In the genomic region with DNA sequence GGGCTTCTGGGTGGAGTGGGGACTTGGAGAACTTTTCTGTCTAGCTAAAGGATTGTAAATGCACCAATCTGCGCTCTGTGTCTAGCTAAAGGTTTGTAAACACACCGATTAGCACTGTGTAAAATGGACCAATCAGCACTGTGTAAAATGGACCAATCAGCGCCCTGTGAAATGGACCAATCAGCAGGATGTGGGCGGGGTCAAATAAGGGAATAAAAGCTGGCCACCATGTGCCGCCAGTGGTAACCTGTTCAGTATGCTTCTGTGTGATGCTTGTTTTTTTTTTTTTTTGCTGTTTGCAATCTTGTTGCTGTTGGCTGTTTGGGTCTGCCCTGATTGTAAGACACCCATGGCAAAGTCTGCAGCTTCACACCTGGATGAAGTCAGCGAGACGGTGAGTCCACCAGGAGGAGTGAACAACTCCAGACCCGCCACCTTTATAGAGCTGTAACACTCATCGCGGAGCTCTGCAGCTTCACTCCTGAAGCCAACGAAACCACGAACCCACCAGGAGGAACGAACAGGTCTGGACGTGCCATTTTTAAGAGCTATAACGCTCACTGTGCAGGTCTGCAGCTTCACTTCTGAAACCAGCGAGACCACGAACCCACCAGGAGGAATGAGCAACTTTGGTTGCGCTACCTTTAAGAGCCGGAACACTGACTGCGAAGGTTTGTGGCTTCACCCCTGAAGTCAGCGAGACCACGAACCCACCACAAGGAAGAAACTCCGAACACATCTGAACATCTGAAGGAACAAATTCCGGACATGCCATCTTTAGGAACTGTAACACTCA, we compare ENCODE assay signal across 11 cellular contexts.
DNase-seq lines count a peak whose midpoint lies in the region; ATAC-seq and TF ChIP-seq lines count a peak whose summit lies in the region.
"Had no signal": no experiment of that assay in that cellular context is flagged by ENCODE, and none has a peak within 500 bp of the region (broad histone marks: within the 10 kb centered on the region; RNA-seq: fewer than 3 reads in every experiment).

No MANE protein-coding gene starts in this region.

- no peaks in the 10 kb centered on the region for H3K27me3 ChIP-seq in naive thymus-derived CD4-positive, alpha-beta T cell (ENCODE audit: control insufficient read depth in 2 of 2, insufficient read depth in 2 of 2, low read length in 2 of 2)
- H3K27me3 ChIP-seq in transverse colon (no peaks in the 10 kb centered on the region), lower lobe of right lung (ENCODE audit: low read depth) (no peaks in the 10 kb centered on the region)

- H3K9me3 ChIP-seq in naive thymus-derived CD4-positive, alpha-beta T cell (ENCODE audit: control insufficient read depth in 2 of 3, low read length in 3 of 3) = no peaks in the 10 kb centered on the region
- H3K9me3 ChIP-seq in transverse colon (no peaks in the 10 kb centered on the region), lower lobe of right lung (no peaks in the 10 kb centered on the region)
- H3K9me3 ChIP-seq: mucosa of descending colon had no signal

- peak overlapping the region; percentile 54 for H3K27ac ChIP-seq in naive thymus-derived CD4-positive, alpha-beta T cell (ENCODE audit: low read depth, low read length)
- H3K27ac ChIP-seq in transverse colon = no peak overlapping the region
- no peak overlapping the region for H3K27ac ChIP-seq in lower lobe of right lung

- H3K4me3 ChIP-seq in naive thymus-derived CD4-positive, alpha-beta T cell (ENCODE audit: low read length) = peak overlapping the region; percentile 64
- no peak overlapping the region for H3K4me3 ChIP-seq in transverse colon
- H3K4me3 ChIP-seq in lower lobe of right lung = no peak overlapping the region
- H3K4me3 ChIP-seq: mucosa of descending colon had no signal

- H3K27me3 Mint-ChIP-seq in naive thymus-derived CD4-positive, alpha-beta T cell = peaks cover 0 to 12% (median 0%) of the 10 kb centered on the region in 5 donors

- H3K27ac Mint-ChIP-seq in naive thymus-derived CD4-positive, alpha-beta T cell = peak overlapping the region; percentile 58 to 91 (median 88)

- no peak for TF ChIP-seq EP300 in transverse colon (IDR thresholded peaks at IDR 0.05; ENCODE audit: low read depth)

- no peaks in the 10 kb centered on the region for H3K36me3 ChIP-seq in naive thymus-derived CD4-positive, alpha-beta T cell (ENCODE audit: control insufficient read depth in 2 of 3, insufficient read depth in 3 of 3, low read length in 3 of 3)
- H3K36me3 ChIP-seq in transverse colon (no peaks in the 10 kb centered on the region), lower lobe of right lung (no peaks in the 10 kb centered on the region)

- peaks cover 6 to 18% of the 10 kb centered on the region in 2 donors for H3K4me1 ChIP-seq in naive thymus-derived CD4-positive, alpha-beta T cell (ENCODE audit: control insufficient read depth in 2 of 2, insufficient read depth in 2 of 2, low read length in 2 of 2)
- H3K4me1 ChIP-seq in transverse colon (peaks cover 0 to 10% (median 0%) of the 10 kb centered on the region in 4 donors), lower lobe of right lung (no peaks in the 10 kb centered on the region)

- in situ Hi-C loops in transverse colon (cut with MboI; ENCODE audit: low pct_ligation_motif_present in 1 of 4, low pct_unique_long_range_greater_than_20kb in 1 of 4, low sequenced_read_pairs in 3 of 4) = no loop called here

- CTCF ChIA-PET in naive thymus-derived CD4-positive, alpha-beta T cell (lab: Charles Lee) = interaction anchor here (0.9 to 2.6 kb wide), 6 partner anchors 14 to 105 kb away, joined by 3 to 13 read pairs (median 8); partner anchors contain the start of gene RASD1

- POLR2A ChIA-PET in naive thymus-derived CD4-positive, alpha-beta T cell (lab: Charles Lee) = interaction anchor here (0.8 to 2.7 kb wide), 8 partner anchors 9 to 42 kb away, joined by 3 to 16 read pairs (median 4); no protein-coding TSS in a partner anchor

- no peak for TF ChIP-seq POLR2A in transverse colon (IDR thresholded peaks at IDR 0.05)

- H3K4me1 Mint-ChIP-seq in naive thymus-derived CD4-positive, alpha-beta T cell = peaks cover 13 to 32% (median 21%) of the 10 kb centered on the region in 7 donors

- intact Hi-C loops in naive thymus-derived CD4-positive, alpha-beta T cell (cut with micrococcal nuclease) = loop anchor here in 1 of 2 donors (1.0 kb wide), 4 partner anchors 12 to 85 kb away; partner anchors contain the start of gene MED9
- intact Hi-C loops in transverse colon (cut with DNase I; ENCODE audit: low total_unique reads) (no loop called here), lower lobe of right lung (cut with DNase I) (no loop called here)

- peak overlapping the region; percentile 82 to 92 (median 89) for H3K4me3 Mint-ChIP-seq in naive thymus-derived CD4-positive, alpha-beta T cell

- ATAC-seq in naive thymus-derived CD4-positive, alpha-beta T cell = peak; percentile 88
- ATAC-seq in lower lobe of right lung = no peak
- ATAC-seq: mucosa of descending colon had no signal

- H3K36me3 Mint-ChIP-seq in naive thymus-derived CD4-positive, alpha-beta T cell = no peaks in the 10 kb centered on the region

- DNase-seq in NK-92 treated with Interleukin-12 subunit alpha and Interleukin-12 subunit beta, amount 100 ng/mL, for 24 hours (lab: John Stamatoyannopoulos, UW) = peak; percentile 61
- no peak for DNase-seq in NK-92 (lab: John Stamatoyannopoulos, UW; ENCODE audit: unreplicated experiment)
- DNase-seq in activated CD8-positive, alpha-beta memory T cell treated with anti-CD3 and anti-CD28 coated beads, Interleukin-2, amount 50 U/mL, for 4 hours = peak; percentile 54
- DNase-seq in naive thymus-derived CD4-positive, alpha-beta T cell = peak; percentile 24 to 85 (median 78)
- DNase-seq in transverse colon = peak; percentile 42
- no peak for DNase-seq in lower lobe of right lung
- DNase-seq in NOMO-1 treated with dmso at 0.1 percent for 144 hours (lab: John Stamatoyannopoulos, UW; ENCODE audit: unreplicated experiment) = no peak
- DNase-seq in pons (ENCODE audit: low spot score) = no peak
- DNase-seq: IMR-90, SIG-M5 had no signal

- no peak for TF ChIP-seq CTCF in transverse colon (IDR thresholded peaks at IDR 0.05)
- no peak for TF ChIP-seq CTCF in lower lobe of right lung (IDR thresholded peaks at IDR 0.05)

- 20 to 79% methylated on average over 1 to 24 of the region's 24 CpGs for WGBS in transverse colon (ENCODE audit: low coverage in 1 of 2), 2 donors

- peaks cover 0 to 5% (median 0%) of the 10 kb centered on the region in 11 donors for H3K9me3 Mint-ChIP-seq in naive thymus-derived CD4-positive, alpha-beta T cell

Comparison
In these comparisons a context has a peak if more than half of its experiments do, and no peak if none do; other contexts are left out.
1. DNase-seq: peak in NK-92 treated with Interleukin-12 subunit alpha and Interleukin-12 subunit beta, amount 100 ng/mL, for 24 hours (single experiment), activated CD8-positive, alpha-beta memory T cell treated with anti-CD3 and anti-CD28 coated beads, Interleukin-2, amount 50 U/mL, for 4 hours (single experiment), naive thymus-derived CD4-positive, alpha-beta T cell (9 of 9) and transverse colon (single experiment); none in NK-92 (single experiment), lower lobe of right lung (single experiment), NOMO-1 treated with dmso at 0.1 percent for 144 hours (single experiment) and pons (single experiment).